Comparison of ENCODE assay signal across 30 cellular contexts in genomic region chr1:107096690-107097089, GRCh38. TPM values are rescaled to one million over a fixed set of nuclear protein-coding genes. Genes with fewer than 3 reads are reported as not detected.
"Had no signal": no experiment of that assay in that cellular context is flagged by ENCODE, and none has a peak within 500 bp of the region (broad histone marks: within the 10 kb centered on the region; RNA-seq: fewer than 3 reads in every experiment).

No MANE protein-coding gene starts in this region.

- H3K36me3 ChIP-seq: colonic mucosa, esophagus muscularis mucosa, heart right ventricle, left lung, neural progenitor cell, prostate gland, right atrium auricular region, thoracic aorta, tibial nerve, upper lobe of left lung had no signal

- H3K4me3 Mint-ChIP-seq: dendritic cell treated with granulocyte-macrophage colony-stimulating factor and Interleukin-4, amounts not matched to agents 40 ng/mL and 50 ng/mL, for 4 days; naive thymus-derived CD4-positive, alpha-beta T cell; nephron; neural progenitor cell; stimulated activated effector memory CD8-positive, alpha-beta T cell treated with anti-CD3 and anti-CD28 coated beads, Interleukin-12 subunit alpha, Interleukin-12 subunit beta, amount 100 ng/mL, for 72 hours; stimulated activated naive CD8-positive, alpha-beta T cell treated with anti-CD3 and anti-CD28 coated beads, Interleukin-15, Interleukin-2, amounts not matched to agents 100 ng/mL and 50 ng/mL, for 24 hours had no signal

- H2AFZ ChIP-seq: neural progenitor cell had no signal

- H3K27ac ChIP-seq: colonic mucosa, esophagus muscularis mucosa, heart right ventricle, left lung, neural progenitor cell, prostate gland, right atrium auricular region, thoracic aorta, tibial nerve, upper lobe of left lung had no signal

- H3K27ac Mint-ChIP-seq: dendritic cell treated with granulocyte-macrophage colony-stimulating factor and Interleukin-4, amounts not matched to agents 40 ng/mL and 50 ng/mL, for 4 days; naive thymus-derived CD4-positive, alpha-beta T cell; nephron; neural progenitor cell; stimulated activated effector memory CD8-positive, alpha-beta T cell treated with anti-CD3 and anti-CD28 coated beads, Interleukin-12 subunit alpha, Interleukin-12 subunit beta, amount 100 ng/mL, for 72 hours; stimulated activated naive CD8-positive, alpha-beta T cell treated with anti-CD3 and anti-CD28 coated beads, Interleukin-15, Interleukin-2, amounts not matched to agents 100 ng/mL and 50 ng/mL, for 24 hours had no signal

- H3K36me3 Mint-ChIP-seq: neural progenitor cell; stimulated activated effector memory CD8-positive, alpha-beta T cell treated with anti-CD3 and anti-CD28 coated beads, Interleukin-12 subunit alpha, Interleukin-12 subunit beta, amount 100 ng/mL, for 72 hours had no signal

- H3K27me3 Mint-ChIP-seq: dendritic cell treated with granulocyte-macrophage colony-stimulating factor and Interleukin-4, amounts not matched to agents 40 ng/mL and 50 ng/mL, for 4 days had no signal

- DNase-seq: colonic mucosa; effector memory CD4-positive, alpha-beta T cell; foreskin melanocyte; glutamatergic neuron; heart right ventricle; hippocampal formation; left cardiac atrium; left lung; mesendoderm; midbrain; naive thymus-derived CD4-positive, alpha-beta T cell; stimulated activated CD4-positive, alpha-beta T cell treated with anti-CD3 and anti-CD28 coated beads, Interleukin-12 subunit alpha, Interleukin-12 subunit beta, amount 100 ng/mL, for 4 hours; stimulated activated CD4-positive, alpha-beta T cell treated with anti-CD3 and anti-CD28 coated beads, Interleukin-1b, Interleukin-23, amount 100 ng/mL, for 48 hours; stimulated activated CD4-positive, alpha-beta T cell treated with anti-CD3 and anti-CD28 coated beads, Interleukin-4, amount 100 ng/mL, for 24 hours; upper lobe of left lung had no signal

- H3K27me3 ChIP-seq: colonic mucosa, esophagus muscularis mucosa, heart right ventricle, left lung, neural progenitor cell, right atrium auricular region, tibial nerve, upper lobe of left lung had no signal

- H3K4me1 ChIP-seq: colonic mucosa, esophagus muscularis mucosa, heart right ventricle, left lung, neural progenitor cell, prostate gland, right atrium auricular region, tibial nerve, upper lobe of left lung had no signal

- H3K4me1 Mint-ChIP-seq: nephron; neural progenitor cell; stimulated activated effector memory CD8-positive, alpha-beta T cell treated with anti-CD3 and anti-CD28 coated beads, Interleukin-12 subunit alpha, Interleukin-12 subunit beta, amount 100 ng/mL, for 72 hours had no signal

- H3K9me3 Mint-ChIP-seq: nephron; neural progenitor cell; stimulated activated naive CD8-positive, alpha-beta T cell treated with anti-CD3 and anti-CD28 coated beads, Interleukin-15, Interleukin-2, amounts not matched to agents 100 ng/mL and 50 ng/mL, for 24 hours had no signal

- H3K4me2 ChIP-seq: neural progenitor cell, smooth muscle cell had no signal

- H3K9me3 ChIP-seq: colonic mucosa, esophagus muscularis mucosa, heart right ventricle, left lung, prostate gland, right atrium auricular region, thoracic aorta, tibial nerve, upper lobe of left lung had no signal

- ATAC-seq: heart right ventricle; left cardiac atrium; left lung; naive thymus-derived CD4-positive, alpha-beta T cell; sciatic nerve; stimulated activated effector memory CD8-positive, alpha-beta T cell treated with anti-CD3 and anti-CD28 coated beads, Interleukin-12 subunit alpha, Interleukin-12 subunit beta, amount 100 ng/mL, for 72 hours had no signal

- H3K9ac ChIP-seq: neural progenitor cell had no signal

- H3K4me3 ChIP-seq: colonic mucosa, esophagus muscularis mucosa, heart right ventricle, left lung, neural progenitor cell, prostate gland, right atrium auricular region, smooth muscle cell, thoracic aorta, tibial nerve, upper lobe of left lung had no signal

RNA-seq across cellular contexts. Expression of gene NTNG1, which starts 44.1 kb away (rescaled TPM):
- total RNA-seq: endothelial cell of umbilical vein; lung microvascular endothelial cell; naive thymus-derived CD4-positive, alpha-beta T cell; osteocyte had no signal
- polyA plus RNA-seq: endothelial cell of umbilical vein; heart right ventricle; naive thymus-derived CD4-positive, alpha-beta T cell had no signal
